23 cellular contexts compared by ENCODE assay signal in genomic region chr10:132600416-132600815, GRCh38.
"Had no signal": no experiment of that assay in that cellular context is flagged by ENCODE, and none has a peak within 500 bp of the region (broad histone marks: within the 10 kb centered on the region; RNA-seq: fewer than 3 reads in every experiment).

No MANE protein-coding gene starts in this region.

- H3K9me3 ChIP-seq: ovary, testis, thyroid gland, transverse colon, vagina had no signal

- H3K36me3 ChIP-seq: left ventricle myocardium inferior, ovary, right atrium auricular region, stomach, thyroid gland, transverse colon, upper lobe of left lung, vagina had no signal

- H3K27ac ChIP-seq: left ventricle myocardium inferior, ovary, right atrium auricular region, skin epidermis, thyroid gland, transverse colon, upper lobe of left lung, vagina had no signal

- H3K27me3 ChIP-seq: ovary, right atrium auricular region, stomach, testis, thyroid gland, transverse colon, upper lobe of left lung, vagina had no signal

- ATAC-seq: mucosa of descending colon; naive thymus-derived CD4-positive, alpha-beta T cell; natural killer cell treated with Interleukin-12 subunit alpha and Interleukin-12 subunit beta and Interleukin-15 and Interleukin-18, amount 100 ng/mL, for 72 hours; sciatic nerve; stimulated activated naive B cell treated with anti-CD40 and anti-IgM and Interleukin-4, amounts not matched to agents 10 μg/mL and 1 μg/mL and 100 μg/mL, for 72 hours; stimulated activated naive CD8-positive, alpha-beta T cell treated with anti-CD3 and anti-CD28 coated beads, Interleukin-15, Interleukin-2, amounts not matched to agents 100 U/mL and 50 U/mL, for 24 hours had no signal

- H3K4me3 ChIP-seq: left ventricle myocardium inferior, lung, mucosa of descending colon, ovary, right atrium auricular region, skin epidermis, stomach, testis, thyroid gland, transverse colon, upper lobe of left lung, vagina had no signal

- DNase-seq: islet precursor cell; left ventricle myocardium inferior; midbrain; mucosa of descending colon; naive thymus-derived CD4-positive, alpha-beta T cell; ovary; stimulated activated CD4-positive, alpha-beta T cell treated with anti-CD3 and anti-CD28 coated beads, Interleukin-12 subunit alpha, Interleukin-12 subunit beta, amount 100 ng/mL, for 4 hours; stimulated activated CD4-positive, alpha-beta T cell treated with anti-CD3 and anti-CD28 coated beads, Interleukin-15, amount 100 ng/mL, for 24 hours; stimulated activated CD4-positive, alpha-beta T cell treated with anti-CD3 and anti-CD28 coated beads, Interleukin-2, amount 100 ng/mL, for 24 hours; stimulated activated CD4-positive, alpha-beta T cell treated with anti-CD3 and anti-CD28 coated beads, Interleukin-4, amount 100 ng/mL, for 1 hour; stimulated activated naive B cell treated with anti-CD40 and anti-IgM and Interleukin-4, amounts not matched to agents 10 μg/mL and 1 μg/mL and 100 μg/mL, for 72 hours; stimulated activated naive CD8-positive, alpha-beta T cell treated with anti-CD3 and anti-CD28 coated beads, Interleukin-15, Interleukin-2, amounts not matched to agents 100 U/mL and 50 U/mL, for 24 hours; stomach; testis; thyroid gland; transverse colon had no signal
